ENCODE assay signal across 17 cellular contexts in genomic region chr2:32697156-32697555, GRCh38.
DNase-seq lines count a peak whose midpoint lies in the region; ATAC-seq and TF ChIP-seq lines count a peak whose summit lies in the region.
"Had no signal": no experiment of that assay in that cellular context is flagged by ENCODE, and none has a peak within 500 bp of the region (broad histone marks: within the 10 kb centered on the region; RNA-seq: fewer than 3 reads in every experiment).

No MANE protein-coding gene starts in this region.

- TF ChIP-seq CTCF in BJ (IDR thresholded peaks at IDR 0.05; ENCODE audit: insufficient read depth, low read depth, low read length) = no peak

- CTCF ChIA-PET in BJ (lab: Yijun Ruan, JAX) = no interaction called here

- no peak overlapping the region for H3K4me3 ChIP-seq in BJ (ENCODE audit: low read depth, low read length)
- H3K4me3 ChIP-seq: Peyer's patch, smooth muscle cell, vagina had no signal

- POLR2A ChIA-PET in BJ (lab: Charles Lee) = interaction anchor here (0.6 kb wide), 1 partner anchor 26 kb away, joined by 3 read pairs; no protein-coding TSS in a partner anchor

- no peak for ATAC-seq in GM21737 (IDR thresholded peaks at IDR 0.05; ENCODE audit: unreplicated experiment)

- H3K36me3 ChIP-seq in BJ (ENCODE audit: control insufficient read depth, insufficient read depth, low read length) = no peaks in the 10 kb centered on the region
- H3K36me3 ChIP-seq: Peyer's patch, vagina had no signal

- no peaks in the 10 kb centered on the region for H3K27me3 ChIP-seq in BJ (ENCODE audit: control insufficient read depth, insufficient read depth, low read length)
- H3K27me3 ChIP-seq: Peyer's patch, vagina had no signal

- DNase-seq in BJ (ENCODE audit: low read depth) = peak; percentile 53
- DNase-seq in LHCN-M2 (ENCODE audit: low read depth) = peak; percentile 54
- DNase-seq in brain pericyte (ENCODE audit: low read depth, low spot score) = peak; percentile 4
- DNase-seq in iris pigment epithelial cell (ENCODE audit: low read depth) = peak; percentile 89
- no peak for DNase-seq in UCSD-AML1 (lab: John Stamatoyannopoulos, UW; ENCODE audit: unreplicated experiment)
- DNase-seq in SHP77 (lab: John Stamatoyannopoulos, UW) = no peak
- no peak for DNase-seq in DMS153 (lab: John Stamatoyannopoulos, UW)
- DNase-seq: activated CD4-positive, alpha-beta T cell treated with anti-CD3 and anti-CD28 coated beads for 4 hours; caudate nucleus; COR-L47; KBM-7; mesendoderm; Peyer's patch; T-helper 2 cell had no signal

Comparison
In these comparisons a context has a peak if more than half of its experiments do, and no peak if none do; other contexts are left out.
1. DNase-seq: peak in BJ (single experiment), LHCN-M2 (single experiment), brain pericyte (single experiment) and iris pigment epithelial cell (single experiment); none in UCSD-AML1 (single experiment), SHP77 (0 of 2) and DMS153 (single experiment).